In the genomic region with DNA sequence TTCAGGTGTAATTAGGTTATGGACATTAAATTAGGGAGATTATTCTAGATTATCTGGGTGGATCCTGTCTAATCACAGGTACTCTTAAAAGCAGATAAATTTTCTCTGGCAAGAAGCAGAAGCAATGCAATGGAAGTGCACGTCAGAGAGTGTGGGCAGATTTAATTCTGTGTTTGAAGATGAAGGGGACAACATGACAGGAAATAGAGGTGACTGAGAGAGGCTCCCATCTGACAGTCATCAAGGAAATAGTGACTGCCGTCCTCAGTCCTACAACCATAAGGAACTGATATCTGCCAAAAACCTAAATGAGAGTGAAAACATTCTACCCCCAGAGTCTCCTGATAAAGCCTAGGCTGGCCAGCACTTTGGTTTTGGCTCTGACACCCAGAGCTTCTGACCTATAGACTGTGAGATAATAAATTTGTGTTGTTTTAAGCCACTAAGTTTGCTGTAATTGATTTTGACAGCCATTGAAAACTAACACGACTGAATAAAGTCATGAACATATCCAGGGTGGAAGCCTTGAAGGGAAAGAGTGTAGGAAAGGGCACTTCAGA, we compare ENCODE assay signal across 12 cellular contexts. TPM values are rescaled to one million over a fixed set of nuclear protein-coding genes. Genes with fewer than 3 reads are reported as not detected.
DNase-seq lines count a peak whose midpoint lies in the region; ATAC-seq and TF ChIP-seq lines count a peak whose summit lies in the region.
"Had no signal": no experiment of that assay in that cellular context is flagged by ENCODE, and none has a peak within 500 bp of the region (broad histone marks: within the 10 kb centered on the region; RNA-seq: fewer than 3 reads in every experiment).

No MANE protein-coding gene starts in this region.

- H3K4me3 ChIP-seq in SK-N-SH (ENCODE audit: low read depth in 2 of 2, low read length in 1 of 2) (no peak overlapping the region), endodermal cell (ENCODE audit: low read length) (peak overlapping the region; percentile 66), gastrocnemius medialis (no peak overlapping the region)
- H3K4me3 ChIP-seq: left lung, sigmoid colon had no signal

- H3K36me3 ChIP-seq in SK-N-SH (replicated peaks in 1 of 2; ENCODE audit: control insufficient read depth in 1 of 2, insufficient read depth in 2 of 2, low read length in 1 of 2) (no peaks in the 10 kb centered on the region), endodermal cell (ENCODE audit: control insufficient read depth, insufficient read depth, low read length) (no peaks in the 10 kb centered on the region), gastrocnemius medialis (no peaks in the 10 kb centered on the region)
- H3K36me3 ChIP-seq: left lung, sigmoid colon had no signal

- DNase-seq in DMS53 (lab: John Stamatoyannopoulos, UW) (peak; percentile 37), DMS53 treated with DMSO at 0.1 percent for 48 hours (lab: John Stamatoyannopoulos, UW; ENCODE audit: unreplicated experiment) (no peak), SK-N-SH (no peak), endodermal cell (no peak), gastrocnemius medialis (no peak), NCI-H2196 (lab: John Stamatoyannopoulos, UW; ENCODE audit: unreplicated experiment) (no peak), middle frontal gyrus (ENCODE audit: extremely low spot score, low spot score) (no peak), NCI-H128 (lab: John Stamatoyannopoulos, UW; ENCODE audit: unreplicated experiment) (no peak)
- DNase-seq: activated CD8-positive, alpha-beta memory T cell treated with anti-CD3 and anti-CD28 coated beads for 24 hours; left lung; sigmoid colon had no signal

- H3K79me2 ChIP-seq in SK-N-SH (ENCODE audit: insufficient read depth): no peaks in the 10 kb centered on the region

- POLR2A ChIA-PET in SK-N-SH (lab: Yijun Ruan, JAX): no interaction called here

- peaks cover 19% of the 10 kb centered on the region for H3K36me3 Mint-ChIP-seq in endodermal cell (ENCODE audit: low read depth)

- H3K9me2 ChIP-seq in SK-N-SH: no peaks in the 10 kb centered on the region

- H3K27me3 Mint-ChIP-seq in endodermal cell (ENCODE audit: insufficient read depth): no peaks in the 10 kb centered on the region

- H3K9me3 ChIP-seq in SK-N-SH (no peaks in the 10 kb centered on the region), endodermal cell (ENCODE audit: control insufficient read depth, low read length) (peaks cover 45% of the 10 kb centered on the region), gastrocnemius medialis (no peaks in the 10 kb centered on the region)
- H3K9me3 ChIP-seq: sigmoid colon had no signal

- TF ChIP-seq CTCF in SK-N-SH (IDR thresholded peaks at IDR 0.05) (no peak), endodermal cell (conservative IDR thresholded peaks at IDR 0.05) (no peak), gastrocnemius medialis (IDR thresholded peaks at IDR 0.05 in 4 of 5, conservative IDR thresholded peaks at IDR 0.05 in 1 of 5) (no peak)

- no peak overlapping the region for H3K4me3 Mint-ChIP-seq in endodermal cell

- H3K4me1 ChIP-seq in SK-N-SH (ENCODE audit: control insufficient read depth in 1 of 2, insufficient read depth in 2 of 2, low read depth in 1 of 2, low read length in 1 of 2): peaks cover 16 to 26% of the 10 kb centered on the region in 2 experiments; a peak in 3 of 4 replicates
- no peaks in the 10 kb centered on the region for H3K4me1 ChIP-seq in endodermal cell (ENCODE audit: control insufficient read depth, insufficient read depth, low read length)
- H3K4me1 ChIP-seq in gastrocnemius medialis: peaks cover 15 to 21% of the 10 kb centered on the region in 2 donors
- H3K4me1 ChIP-seq: left lung had no signal

- H3K27me3 ChIP-seq in SK-N-SH (ENCODE audit: insufficient read depth) (no peaks in the 10 kb centered on the region), endodermal cell (ENCODE audit: control insufficient read depth, insufficient read depth, low read length, poor library complexity, severe bottlenecking) (no peaks in the 10 kb centered on the region), gastrocnemius medialis (no peaks in the 10 kb centered on the region)
- H3K27me3 ChIP-seq: left lung, sigmoid colon had no signal

- no peak for TF ChIP-seq POLR2A in gastrocnemius medialis (IDR thresholded peaks at IDR 0.05)

- H3K4me1 Mint-ChIP-seq in endodermal cell: peaks cover 23% of the 10 kb centered on the region

- 0 out of 2 replicates have a peak overlapping the region, but pooled peaks have one; percentile 46 for H3K4me2 ChIP-seq in SK-N-SH

- peak overlapping the region; percentile 75 to 83 for H3K27ac ChIP-seq in SK-N-SH (ENCODE audit: low read depth in 2 of 2, low read length in 1 of 2)
- H3K27ac ChIP-seq in endodermal cell (ENCODE audit: low read depth, low read length): peak overlapping the region; percentile 40
- H3K27ac ChIP-seq in gastrocnemius medialis: peak overlapping the region; percentile 35 to 77 (median 59)
- H3K27ac ChIP-seq: 22Rv1, left lung had no signal

- no peak overlapping the region for H3K27ac Mint-ChIP-seq in endodermal cell

- peaks cover 45% of the 10 kb centered on the region for H3K9me3 Mint-ChIP-seq in endodermal cell

- in situ Hi-C loops in gastrocnemius medialis (cut with MboI; ENCODE audit: low sequenced_read_pairs in 4 of 4): no loop called here

- H2AFZ ChIP-seq in SK-N-SH (ENCODE audit: low read depth): peak overlapping the region; percentile 61; the same call in 1 of the 2 replicates

- no peak overlapping the region for H3K9ac ChIP-seq in SK-N-SH
- H3K9ac ChIP-seq in endodermal cell (ENCODE audit: extremely low read depth, low read length, poor library complexity, severe bottlenecking): no peak overlapping the region

- no peak for TF ChIP-seq EP300 in SK-N-SH (IDR thresholded peaks at IDR 0.05; ENCODE audit: borderline replicate concordance in 1 of 2, low read depth in 1 of 2, low read length in 1 of 2)

- H4K20me1 ChIP-seq in SK-N-SH (ENCODE audit: insufficient read depth): no peaks in the 10 kb centered on the region

- WGBS in SK-N-SH (ENCODE audit: low lambda C conversion rate): 58% methylated on average over 3 of the region's 3 CpGs
- 60 to 68% methylated on average over 2 to 3 of the region's 3 CpGs for WGBS in endodermal cell (ENCODE audit: insufficient coverage in 1 of 2, insufficient read length in 1 of 2), 2 experiments

- no peak for TF ChIP-seq RAD21 in SK-N-SH (IDR thresholded peaks at IDR 0.05; ENCODE audit: low read length)

- CTCF ChIA-PET in SK-N-SH (lab: Yijun Ruan, JAX): interaction anchor here (0.7 to 1.5 kb wide), 2 partner anchors 21 to 43 kb away, joined by 3 read pairs; partner anchors contain the start of gene STOX1

- peaks cover 14% of the 10 kb centered on the region for H3F3A ChIP-seq in SK-N-SH (replicated peaks; ENCODE audit: insufficient read depth)

- intact Hi-C loops in gastrocnemius medialis (cut with DNase I; ENCODE audit: low total_unique reads): no loop called here

- ATAC-seq in gastrocnemius medialis: no peak
- ATAC-seq: left lung had no signal

TF ChIP-seq in SK-N-SH, 30 proteins besides CTCF, POLR2A, EP300 and RAD21:
- TF ChIP-seq FOXJ3 (CRISPR knock-in tag; IDR thresholded peaks at IDR 0.05): no peak
- TF ChIP-seq, protein P1, sequence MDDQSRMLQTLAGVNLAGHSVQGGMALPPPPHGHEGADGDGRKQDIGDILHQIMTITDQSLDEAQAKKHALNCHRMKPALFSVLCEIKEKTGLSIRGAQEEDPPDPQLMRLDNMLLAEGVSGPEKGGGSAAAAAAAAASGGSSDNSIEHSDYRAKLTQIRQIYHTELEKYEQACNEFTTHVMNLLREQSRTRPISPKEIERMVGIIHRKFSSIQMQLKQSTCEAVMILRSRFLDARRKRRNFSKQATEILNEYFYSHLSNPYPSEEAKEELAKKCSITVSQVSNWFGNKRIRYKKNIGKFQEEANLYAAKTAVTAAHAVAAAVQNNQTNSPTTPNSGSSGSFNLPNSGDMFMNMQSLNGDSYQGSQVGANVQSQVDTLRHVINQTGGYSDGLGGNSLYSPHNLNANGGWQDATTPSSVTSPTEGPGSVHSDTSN (IDR thresholded peaks at IDR 0.05): 0 out of 2 replicates have a peak, but pooled peaks have one; percentile 29
TF ChIP-seq in SK-N-SH: peak in this region for 1.

RNA-seq across cellular contexts. Expression of gene DDX50, which starts 30.5 kb away (rescaled TPM):
- 33.5 and 40.7 TPM in 2 replicates for polyA plus RNA-seq in SK-N-SH (2012; rRNA removed)
- 49.8 and 54.0 TPM in 2 replicates for polyA plus RNA-seq in SK-N-SH (2012; cell fraction: cytosol; rRNA removed)
- polyA plus RNA-seq in SK-N-SH (2012; cell fraction: nucleus; rRNA removed): 19.2 and 28.8 TPM in 2 replicates
- 10 to 100 TPM; 38.0 to 46.5 TPM for total RNA-seq in endodermal cell
- 56.3 TPM for polyA plus RNA-seq in endodermal cell (2013, experiment 1 of 2)
- polyA plus RNA-seq in endodermal cell (2013, experiment 2 of 2): 57.0 TPM
- total RNA-seq in gastrocnemius medialis: 10 to 100 TPM; 17.2 to 25.9 (median 23.7) TPM

RNA-seq across cellular contexts. Expression of gene STOX1, which starts 43.3 kb away (rescaled TPM):
- 0.13 and 0.21 TPM in 2 replicates for polyA plus RNA-seq in SK-N-SH (2012; rRNA removed)
- 0.30 TPM in 2 replicates for polyA plus RNA-seq in SK-N-SH (2012; cell fraction: cytosol; rRNA removed)
- polyA plus RNA-seq in SK-N-SH (2012; cell fraction: nucleus; rRNA removed): 0.13 and 0.23 TPM in 2 replicates
- total RNA-seq in endodermal cell: 1 to 10 TPM; 4.5 to 5.2 TPM
- 5.1 TPM for polyA plus RNA-seq in endodermal cell (2013, experiment 1 of 2)
- polyA plus RNA-seq in endodermal cell (2013, experiment 2 of 2): 6.7 TPM
- total RNA-seq in gastrocnemius medialis: 1 to 10 TPM in 2 of 4 donors, under 1 TPM in 2; 0.10 to 1.5 (median 1.1) TPM
